ENCODE assay signal across 29 cellular contexts in genomic region chr1:38622197-38622596, GRCh38.
"Had no signal": no experiment of that assay in that cellular context is flagged by ENCODE, and none has a peak within 500 bp of the region (broad histone marks: within the 10 kb centered on the region; RNA-seq: fewer than 3 reads in every experiment).

No MANE protein-coding gene starts in this region.

- H3K36me3 ChIP-seq: stomach, suprapubic skin, thoracic aorta, thyroid gland, tibial artery, tibial nerve, transverse colon, upper lobe of left lung, upper lobe of right lung, uterus, vagina had no signal

- DNase-seq: stimulated activated CD4-positive, alpha-beta T cell treated with anti-CD3 and anti-CD28 coated beads, Interleukin-2, amount 100 ng/mL, for 48 hours; stimulated activated CD4-positive, alpha-beta T cell treated with anti-CD3 and anti-CD28 coated beads, Interleukin-4, amount 100 ng/mL, for 1 hour; stimulated activated CD4-positive, alpha-beta T cell treated with anti-CD3 and anti-CD28 coated beads, Interleukin-4, amount 100 ng/mL, for 24 hours; stimulated activated CD4-positive, alpha-beta T cell treated with anti-CD3 and anti-CD28 coated beads, Interleukin-4, amount 100 ng/mL, for 4 hours; stimulated activated CD8-positive, alpha-beta memory T cell treated with anti-CD3 and anti-CD28 coated beads, Interleukin-4, amount 100 ng/mL, for 48 hours; stimulated activated naive B cell treated with anti-CD40 and anti-IgM and Interleukin-4, amounts not matched to agents 10 μg/mL and 1 μg/mL and 100 μg/mL, for 72 hours; stimulated activated naive CD4-positive, alpha-beta T cell; stimulated activated naive CD4-positive, alpha-beta T cell treated with Interleukin-2 at 50 U/mL for 16 hours; stimulated activated naive CD8-positive, alpha-beta T cell treated with anti-CD3 and anti-CD28 coated beads, Interleukin-15, amount 100 ng/mL, for 72 hours; stimulated activated naive CD8-positive, alpha-beta T cell treated with anti-CD3 and anti-CD28 coated beads, Interleukin-15, Interleukin-2, amounts not matched to agents 100 U/mL and 50 U/mL, for 24 hours; stomach; substantia nigra; testis; thyroid gland; tibial artery; transverse colon; trophoblast cell; upper lobe of left lung; upper lobe of right lung; uterus had no signal

- ATAC-seq: stimulated activated effector memory CD8-positive, alpha-beta T cell treated with anti-CD3 and anti-CD28 coated beads, Interleukin-12 subunit alpha, Interleukin-12 subunit beta, amount 100 ng/mL, for 72 hours; stimulated activated memory B cell treated with anti-CD40 and anti-IgM and Interleukin-4, amounts not matched to agents 10 μg/mL and 1 μg/mL and 100 μg/mL, for 72 hours; stimulated activated naive B cell treated with anti-CD40 and anti-IgM and Interleukin-4, amounts not matched to agents 10 μg/mL and 1 μg/mL and 100 μg/mL, for 72 hours; stimulated activated naive CD8-positive, alpha-beta T cell treated with anti-CD3 and anti-CD28 coated beads, Interleukin-15, amount 100 ng/mL, for 72 hours; stimulated activated naive CD8-positive, alpha-beta T cell treated with anti-CD3 and anti-CD28 coated beads, Interleukin-15, Interleukin-2, amounts not matched to agents 100 U/mL and 50 U/mL, for 24 hours; upper lobe of right lung had no signal

- FAIRE-seq: urothelium cell line had no signal

- H3K36me3 Mint-ChIP-seq: stimulated activated memory B cell treated with anti-CD40 and anti-IgM and Interleukin-4, amounts not matched to agents 10 μg/mL and 1 μg/mL and 100 μg/mL, for 72 hours; stimulated activated naive B cell treated with anti-CD40 and anti-IgM and Interleukin-4, amounts not matched to agents 10 μg/mL and 1 μg/mL and 100 μg/mL, for 72 hours; type B pancreatic cell had no signal

- H3K27ac ChIP-seq: stomach, suprapubic skin, testis, thoracic aorta, thyroid gland, tibial artery, tibial nerve, transverse colon, upper lobe of left lung, upper lobe of right lung, uterus, vagina had no signal

- H3K4me3 Mint-ChIP-seq: stimulated activated effector memory CD8-positive, alpha-beta T cell treated with anti-CD3 and anti-CD28 coated beads, Interleukin-12 subunit alpha, Interleukin-12 subunit beta, amount 100 ng/mL, for 72 hours; stimulated activated memory B cell treated with anti-CD40 and anti-IgM and Interleukin-4, amounts not matched to agents 10 μg/mL and 1 μg/mL and 100 μg/mL, for 72 hours; stimulated activated naive B cell treated with anti-CD40 and anti-IgM and Interleukin-4, amounts not matched to agents 10 μg/mL and 1 μg/mL and 100 μg/mL, for 72 hours; stimulated activated naive CD8-positive, alpha-beta T cell treated with anti-CD3 and anti-CD28 coated beads, Interleukin-15, amount 100 ng/mL, for 72 hours; stimulated activated naive CD8-positive, alpha-beta T cell treated with anti-CD3 and anti-CD28 coated beads, Interleukin-15, Interleukin-2, amounts not matched to agents 100 ng/mL and 50 ng/mL, for 24 hours; type B pancreatic cell had no signal

- H3K9me3 Mint-ChIP-seq: stimulated activated effector memory CD8-positive, alpha-beta T cell treated with anti-CD3 and anti-CD28 coated beads, Interleukin-12 subunit alpha, Interleukin-12 subunit beta, amount 100 ng/mL, for 72 hours; stimulated activated memory B cell treated with anti-CD40 and anti-IgM and Interleukin-4, amounts not matched to agents 10 μg/mL and 1 μg/mL and 100 μg/mL, for 72 hours; stimulated activated naive B cell treated with anti-CD40 and anti-IgM and Interleukin-4, amounts not matched to agents 10 μg/mL and 1 μg/mL and 100 μg/mL, for 72 hours; stimulated activated naive CD8-positive, alpha-beta T cell treated with anti-CD3 and anti-CD28 coated beads, Interleukin-15, amount 100 ng/mL, for 72 hours; stimulated activated naive CD8-positive, alpha-beta T cell treated with anti-CD3 and anti-CD28 coated beads, Interleukin-15, Interleukin-2, amounts not matched to agents 100 ng/mL and 50 ng/mL, for 24 hours; type B pancreatic cell had no signal

- H3K27me3 ChIP-seq: testis, thyroid gland, tibial nerve, upper lobe of left lung, upper lobe of right lung, uterus, vagina had no signal

- H3K4me3 ChIP-seq: stomach, suprapubic skin, testis, thoracic aorta, thyroid gland, tibial artery, tibial nerve, transverse colon, upper lobe of left lung, upper lobe of right lung, uterus, vagina had no signal

- H3K4me1 ChIP-seq: suprapubic skin, testis, thyroid gland, tibial artery, tibial nerve, transverse colon, upper lobe of left lung, upper lobe of right lung, uterus, vagina had no signal

- H3K4me1 Mint-ChIP-seq: stimulated activated effector memory CD8-positive, alpha-beta T cell treated with anti-CD3 and anti-CD28 coated beads, Interleukin-12 subunit alpha, Interleukin-12 subunit beta, amount 100 ng/mL, for 72 hours; stimulated activated memory B cell treated with anti-CD40 and anti-IgM and Interleukin-4, amounts not matched to agents 10 μg/mL and 1 μg/mL and 100 μg/mL, for 72 hours; stimulated activated naive B cell treated with anti-CD40 and anti-IgM and Interleukin-4, amounts not matched to agents 10 μg/mL and 1 μg/mL and 100 μg/mL, for 72 hours; stimulated activated naive CD8-positive, alpha-beta T cell treated with anti-CD3 and anti-CD28 coated beads, Interleukin-15, amount 100 ng/mL, for 72 hours had no signal

- H3K9me3 ChIP-seq: stomach, suprapubic skin, testis, thoracic aorta, thyroid gland, tibial artery, tibial nerve, transverse colon, upper lobe of left lung, upper lobe of right lung, uterus, vagina had no signal
